8 cellular contexts compared by ENCODE assay signal in genomic region chr2:197452754-197453122, GRCh38. TPM values are rescaled to one million over a fixed set of nuclear protein-coding genes. Genes with fewer than 3 reads are reported as not detected.
A peak's percentile ranks its signal among the peaks of the same experiment; 100 is the strongest.
DNase-seq lines count a peak whose midpoint lies in the region; ATAC-seq, FAIRE-seq and TF ChIP-seq lines count a peak whose summit lies in the region.

No MANE protein-coding gene starts in this region.

- H3K36me3 ChIP-seq in left lung (no peaks in the 10 kb centered on the region), tibial artery (no peaks in the 10 kb centered on the region)

- H3K27ac Mint-ChIP-seq in activated CD4-positive, alpha-beta T cell treated with anti-CD3 and anti-CD28 coated beads, Interleukin-2, amount 10 ng/mL, durations not matched to agents 7 days and 5 days = peak overlapping the region; percentile 99

- peak overlapping the region; percentile 86 for H3K4me3 Mint-ChIP-seq in activated CD4-positive, alpha-beta T cell treated with anti-CD3 and anti-CD28 coated beads, Interleukin-2, amount 10 ng/mL, durations not matched to agents 7 days and 5 days

- intact Hi-C loops in left lung (cut with DNase I) (no loop called here), tibial artery (cut with DNase I; ENCODE audit: low total_unique reads) (loop anchor here (1.0 to 5.0 kb wide), 3 partner anchors 17 to 255 kb away; partner anchors contain the start of genes HSPD1, MARS2 and SF3B1)

- peak overlapping the region; percentile 47 to 84 for H3K4me3 ChIP-seq in left lung
- peak overlapping the region; percentile 87 to 96 for H3K4me3 ChIP-seq in tibial artery

- CTCF ChIA-PET in activated CD4-positive, alpha-beta T cell treated with anti-CD3 and anti-CD28 coated beads, Interleukin-2, amount 10 ng/mL, durations not matched to agents 7 days and 5 days (lab: Charles Lee) = interaction anchor here (0.7 to 1.5 kb wide), 9 partner anchors 12 to 642 kb away, joined by 3 to 5 read pairs (median 3); partner anchors contain the start of genes HSPD1 and HSPE1

- H3K4me1 ChIP-seq in left lung (peaks cover 7 to 39% of the 10 kb centered on the region in 2 donors), tibial artery (peaks cover 0 to 32% (median 18%) of the 10 kb centered on the region in 4 donors)

- no peak for DNase-seq in activated CD4-positive, alpha-beta T cell treated with anti-CD3 and anti-CD28 coated beads, Interleukin-2, amount 10 ng/mL, durations not matched to agents 7 days and 5 days
- no peak for DNase-seq in activated CD4-positive, alpha-beta T cell treated with anti-CD3 and anti-CD28 coated beads for 48 hours
- no peak for DNase-seq in left lung
- no peak for DNase-seq in tibial artery
- DNase-seq in NCI-H2029 (lab: John Stamatoyannopoulos, UW) = no peak
- no peak for DNase-seq in kidney tubule cell (ENCODE audit: low spot score)
- no peak for DNase-seq in RCC 7860 (ENCODE audit: low spot score)

- no peak for ATAC-seq in left lung

- H3K27ac ChIP-seq in angular gyrus (ENCODE audit: low read depth, low read length) = peak overlapping the region; percentile 93
- peak overlapping the region; percentile 98 to 100 for H3K27ac ChIP-seq in left lung
- H3K27ac ChIP-seq in tibial artery = peak overlapping the region; percentile 99 to 100

- H3K9me3 ChIP-seq in left lung = no peaks in the 10 kb centered on the region
- H3K9me3 ChIP-seq in tibial artery = no peaks in the 10 kb centered on the region

- no peaks in the 10 kb centered on the region for H3K27me3 ChIP-seq in left lung
- H3K27me3 ChIP-seq in tibial artery = no peaks in the 10 kb centered on the region

- H3K27me3 Mint-ChIP-seq in activated CD4-positive, alpha-beta T cell treated with anti-CD3 and anti-CD28 coated beads, Interleukin-2, amount 10 ng/mL, durations not matched to agents 7 days and 5 days = no peaks in the 10 kb centered on the region

- H3K9me3 Mint-ChIP-seq in activated CD4-positive, alpha-beta T cell treated with anti-CD3 and anti-CD28 coated beads, Interleukin-2, amount 10 ng/mL, durations not matched to agents 7 days and 5 days = no peaks in the 10 kb centered on the region

- no peak for TF ChIP-seq CTCF in left lung (IDR thresholded peaks at IDR 0.05)
- no peak for TF ChIP-seq CTCF in tibial artery (IDR thresholded peaks at IDR 0.05)

- POLR2A ChIA-PET in activated CD4-positive, alpha-beta T cell treated with anti-CD3 and anti-CD28 coated beads, Interleukin-2, amount 10 ng/mL, durations not matched to agents 7 days and 5 days (lab: Charles Lee) = interaction anchor here (0.5 to 1.0 kb wide), 4 partner anchors 12 to 88 kb away, joined by 3 to 6 read pairs (median 4); partner anchors contain the start of genes MOB4 and SF3B1

- H3K4me1 Mint-ChIP-seq in activated CD4-positive, alpha-beta T cell treated with anti-CD3 and anti-CD28 coated beads, Interleukin-2, amount 10 ng/mL, durations not matched to agents 7 days and 5 days = peaks cover 40% of the 10 kb centered on the region

- no peak for FAIRE-seq in RCC 7860 (lab: Jason Lieb, UNC)

- peaks cover 12% of the 10 kb centered on the region for H3K36me3 Mint-ChIP-seq in activated CD4-positive, alpha-beta T cell treated with anti-CD3 and anti-CD28 coated beads, Interleukin-2, amount 10 ng/mL, durations not matched to agents 7 days and 5 days (ENCODE audit: low read depth)

RNA-seq across cellular contexts. Expression of gene COQ10B, which starts 0.6 kb away (rescaled TPM):
- total RNA-seq in activated CD4-positive, alpha-beta T cell treated with anti-CD3 and anti-CD28 coated beads, Interleukin-2, amount 10 ng/mL, durations not matched to agents 7 days and 5 days = 10 to 100 TPM; 16.7 to 17.9 TPM
- 10 to 100 TPM; 26.3 to 28.3 TPM for total RNA-seq in left lung

RNA-seq across cellular contexts. Expression of gene SF3B1, which starts 17.9 kb away (rescaled TPM):
- 100 to 1,000 TPM; 334 to 347 TPM for total RNA-seq in activated CD4-positive, alpha-beta T cell treated with anti-CD3 and anti-CD28 coated beads, Interleukin-2, amount 10 ng/mL, durations not matched to agents 7 days and 5 days
- 100 to 1,000 TPM; 203 to 253 TPM for total RNA-seq in left lung

RNA-seq across cellular contexts. Expression of gene HSPD1, which starts 46.9 kb away (rescaled TPM):
- 100 to 1,000 TPM; 212 to 223 TPM for total RNA-seq in activated CD4-positive, alpha-beta T cell treated with anti-CD3 and anti-CD28 coated beads, Interleukin-2, amount 10 ng/mL, durations not matched to agents 7 days and 5 days
- 100 to 1,000 TPM; 183 to 253 TPM for total RNA-seq in left lung

RNA-seq across cellular contexts. Expression of gene HSPE1, which starts 47.4 kb away (rescaled TPM):
- total RNA-seq in activated CD4-positive, alpha-beta T cell treated with anti-CD3 and anti-CD28 coated beads, Interleukin-2, amount 10 ng/mL, durations not matched to agents 7 days and 5 days = 10 to 100 TPM; 91.0 to 95.6 TPM
- total RNA-seq in left lung = 10 to 100 TPM; 90.5 to 96.7 TPM
